ENCODE assay signal across 8 cellular contexts in genomic region chr5:151155777-151156731, GRCh38. TPM values are rescaled to one million over a fixed set of nuclear protein-coding genes. Genes with fewer than 3 reads are reported as not detected.
DNase-seq lines count a peak whose midpoint lies in the region; ATAC-seq and TF ChIP-seq lines count a peak whose summit lies in the region.

No MANE protein-coding gene starts in this region.

- TF ChIP-seq CTCF in heart left ventricle (IDR thresholded peaks at IDR 0.05): peak in 2 of 12 donors; percentile 14 to 35

- H3K9me3 ChIP-seq in BLaER1 treated with 17β-estradiol and CSF1 and Interleukin-3, amounts not matched to agents 10 nM and 100 nM (replicated peaks in 1 of 11): no peaks in the 10 kb centered on the region
- no peaks in the 10 kb centered on the region for H3K9me3 ChIP-seq in heart left ventricle

- TF ChIP-seq POLR2A in heart left ventricle (IDR thresholded peaks at IDR 0.05): no peak

- H3K9ac ChIP-seq in BLaER1 treated with 17β-estradiol and CSF1 and Interleukin-3, amounts not matched to agents 10 nM and 100 nM: peak overlapping the region; percentile 73 to 91 (median 84)

- H3K4me2 ChIP-seq in BLaER1 treated with 17β-estradiol and CSF1 and Interleukin-3, amounts not matched to agents 10 nM and 100 nM: peak overlapping the region; percentile 89 to 99 (median 97)

- H4K20me1 ChIP-seq in BLaER1 treated with 17β-estradiol and CSF1 and Interleukin-3, amounts not matched to agents 10 nM and 100 nM: peaks cover 0 to 33% (median 3%) of the 10 kb centered on the region in 11 experiments; a peak in 9 of 22 replicates

- no peaks in the 10 kb centered on the region for H3K27me3 ChIP-seq in BLaER1 treated with 17β-estradiol and CSF1 and Interleukin-3, amounts not matched to agents 10 nM and 100 nM
- H3K27me3 ChIP-seq in heart left ventricle: no peaks in the 10 kb centered on the region

- H3K4me1 ChIP-seq in BLaER1 treated with 17β-estradiol and CSF1 and Interleukin-3, amounts not matched to agents 10 nM and 100 nM: peaks cover 62 to 76% (median 73%) of the 10 kb centered on the region in 10 experiments
- H3K4me1 ChIP-seq in heart left ventricle: peaks cover 10 to 70% (median 61%) of the 10 kb centered on the region in 12 donors

- intact Hi-C loops in heart left ventricle (cut with DNase I): loop anchor here in 3 of 10 donors (5.0 to 10.0 kb wide), 4 partner anchors 81 to 371 kb away; no protein-coding TSS in a partner anchor

- peak; percentile 54 for DNase-seq in Jurkat, Clone E6-1 (ENCODE audit: low read depth, low spot score)
- DNase-seq in activated T-cell treated with anti-CD3 and anti-CD28 coated beads, Interleukin-2, amount 50 U/mL, for 48 hours: peak; percentile 43 to 49
- DNase-seq in heart left ventricle: peak; percentile 33 to 66 (median 56)
- peak; percentile 50 for DNase-seq in retina
- DNase-seq in islet precursor cell: no peak

- ATAC-seq in GM19351 (IDR thresholded peaks at IDR 0.05; ENCODE audit: unreplicated experiment) (peak; percentile 17), heart left ventricle (peak in 3 of 4 donors; percentile 9 to 46 (median 20)), GM21360 (IDR thresholded peaks at IDR 0.05; ENCODE audit: unreplicated experiment) (no peak)

- 13 to 25% (median 14%) methylated on average over 10 to 12 of the region's 12 CpGs for WGBS in heart left ventricle, 4 donors

- peak overlapping the region; percentile 68 to 86 (median 77) for H3K27ac ChIP-seq in BLaER1 treated with 17β-estradiol and CSF1 and Interleukin-3, amounts not matched to agents 10 nM and 100 nM
- H3K27ac ChIP-seq in heart left ventricle: peak overlapping the region; percentile 70 to 94 (median 90)

- H3K4me3 ChIP-seq in BLaER1 treated with 17β-estradiol and CSF1 and Interleukin-3, amounts not matched to agents 10 nM and 100 nM: peak overlapping the region; percentile 68 to 97 (median 81)
- peak overlapping the region; percentile 80 for H3K4me3 ChIP-seq in Jurkat, Clone E6-1 (ENCODE audit: low read length)
- H3K4me3 ChIP-seq in heart left ventricle: peak overlapping the region; percentile 58 to 97 (median 86)

- peaks cover 0 to 19% (median 5%) of the 10 kb centered on the region in 11 experiments; a peak in 10 of 22 replicates for H3K36me3 ChIP-seq in BLaER1 treated with 17β-estradiol and CSF1 and Interleukin-3, amounts not matched to agents 10 nM and 100 nM
- peaks cover 0 to 10% (median 0%) of the 10 kb centered on the region in 9 donors for H3K36me3 ChIP-seq in heart left ventricle

RNA-seq across cellular contexts. Expression of gene ANXA6, which starts 1.5 kb away (rescaled TPM):
- polyA plus RNA-seq in Jurkat, Clone E6-1 (2012; ENCODE audit: insufficient read depth, insufficient read length): 276 TPM
- 100 to 1,000 TPM; 179 to 287 (median 220) TPM for total RNA-seq in heart left ventricle
- 100 to 1,000 TPM; 171 to 202 TPM for polyA plus RNA-seq in heart left ventricle
